Comparison of ENCODE assay signal across 8 cellular contexts in genomic region chr12:68331500-68331868, GRCh38. TPM values are rescaled to one million over a fixed set of nuclear protein-coding genes. Genes with fewer than 3 reads are reported as not detected.
DNase-seq lines count a peak whose midpoint lies in the region; ATAC-seq and TF ChIP-seq lines count a peak whose summit lies in the region.

No MANE protein-coding gene starts in this region.

- H3K27me3 ChIP-seq in endocrine pancreas (ENCODE audit: control insufficient read depth, insufficient read depth, low read length), result no peaks in the 10 kb centered on the region
- no peaks in the 10 kb centered on the region for H3K27me3 ChIP-seq in osteoblast (ENCODE audit: insufficient read depth, low read length)

- H2AFZ ChIP-seq in osteoblast (ENCODE audit: low read length), result peak overlapping the region; percentile 96

- H4K20me1 ChIP-seq in osteoblast (ENCODE audit: insufficient read depth, low read length), result no peaks in the 10 kb centered on the region

- in situ Hi-C loops in Caki2 (cut with HindIII; ENCODE audit: low pct_unique_long_range_greater_than_20kb, low sequenced_read_pairs), result no loop called here

- peaks cover 4% of the 10 kb centered on the region for H3K4me1 ChIP-seq in endocrine pancreas (ENCODE audit: control insufficient read depth, insufficient read depth, low read length)
- H3K4me1 ChIP-seq in osteoblast (ENCODE audit: insufficient read depth, low read length), result peaks cover 15% of the 10 kb centered on the region

- DNase-seq in Caki2 (ENCODE audit: low read depth) (peak; percentile 14), NCI-H69 (lab: John Stamatoyannopoulos, UW) (peak; percentile 25), osteoblast (ENCODE audit: insufficient read length, low spot score, missing footprints) (peak; percentile 11), HK-2 (ENCODE audit: unreplicated experiment) (no peak), NCI-H2171 treated with DMSO at 0.1 percent for 48 hours (lab: John Stamatoyannopoulos, UW) (no peak)

- TF ChIP-seq CTCF in osteoblast (IDR thresholded peaks at IDR 0.05; ENCODE audit: extremely low read depth, low read depth, low read length), result no peak

- H3K27ac ChIP-seq in osteoblast (ENCODE audit: low read depth, low read length), result peak overlapping the region; percentile 31

- H3K9me3 ChIP-seq in endocrine pancreas (ENCODE audit: control insufficient read depth, low read length) (no peaks in the 10 kb centered on the region), osteoblast (ENCODE audit: low read depth, low read length) (no peaks in the 10 kb centered on the region)

- no peaks in the 10 kb centered on the region for H3K36me3 ChIP-seq in endocrine pancreas (ENCODE audit: control insufficient read depth, insufficient read depth, low read length)
- H3K36me3 ChIP-seq in osteoblast (ENCODE audit: insufficient read depth, low read length), result peaks cover 15% of the 10 kb centered on the region

- ATAC-seq in HG02642 (IDR thresholded peaks at IDR 0.05; ENCODE audit: poor library complexity, unreplicated experiment) (no peak), HG02840 (IDR thresholded peaks at IDR 0.05; ENCODE audit: low FRiP score, unreplicated experiment) (no peak)

- H3K9ac ChIP-seq in endocrine pancreas (ENCODE audit: control insufficient read depth, insufficient read depth, low read length), result peak overlapping the region; percentile 85

- H3K4me3 ChIP-seq in endocrine pancreas (ENCODE audit: control insufficient read depth, insufficient read depth, low read length), result peak overlapping the region; percentile 78
- H3K4me3 ChIP-seq in osteoblast (ENCODE audit: insufficient read depth, low read length), result peak overlapping the region; percentile 86

- H3K4me2 ChIP-seq in osteoblast (ENCODE audit: insufficient read depth, low read length), result peak overlapping the region; percentile 97

- H3K79me2 ChIP-seq in osteoblast (ENCODE audit: insufficient read depth, low read length), result peaks cover 11% of the 10 kb centered on the region

RNA-seq across cellular contexts. Expression of gene MDM1, which starts 0.7 kb away (rescaled TPM):
- 13.8 and 18.6 TPM in 2 replicates for total RNA-seq in Caki2 (2014; rRNA removed; shearing (Covaris generic); ENCODE audit: low replicate concordance)
- 28.2 and 29.5 TPM in 2 replicates for total RNA-seq in osteoblast

Comparison
In these comparisons a context has a peak if more than half of its experiments do, and no peak if none do; other contexts are left out.
1. DNase-seq: peak in Caki2 (single experiment), NCI-H69 (single experiment) and osteoblast (single experiment); none in HK-2 (single experiment) and NCI-H2171 treated with DMSO at 0.1 percent for 48 hours (single experiment).